In the genomic region with DNA sequence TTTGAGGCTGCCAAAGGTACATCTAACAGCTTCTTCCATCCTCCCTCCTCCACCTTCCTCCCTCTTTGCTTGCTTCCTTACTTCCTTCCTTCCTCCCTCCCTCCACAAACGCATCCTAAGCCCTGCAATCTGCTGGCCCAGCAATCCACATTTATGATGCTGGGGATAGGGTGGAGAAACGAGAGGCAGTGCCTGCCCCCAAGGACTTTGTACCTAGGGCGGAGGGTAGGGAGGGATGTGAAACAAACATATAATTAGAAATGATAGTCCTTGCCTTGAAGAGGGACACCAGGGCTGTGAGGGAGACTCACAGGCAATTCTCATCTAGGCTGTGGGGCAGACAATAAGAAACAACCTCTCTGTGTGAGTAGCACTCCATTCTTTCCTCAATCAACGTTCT, we compare ENCODE assay signal across 28 cellular contexts.
"Had no signal": no experiment of that assay in that cellular context is flagged by ENCODE, and none has a peak within 500 bp of the region (broad histone marks: within the 10 kb centered on the region; RNA-seq: fewer than 3 reads in every experiment).

No MANE protein-coding gene starts in this region.

- H3K27ac Mint-ChIP-seq: activated naive CD4-positive, alpha-beta T cell treated with anti-CD3 and anti-CD28 coated beads, Interleukin-2, amount 10 ng/mL, durations not matched to agents 7 days and 5 days; activated naive CD8-positive, alpha-beta T cell treated with anti-CD3 and anti-CD28 coated beads, Interleukin-2, amount 10 ng/mL, durations not matched to agents 7 days and 5 days; activated T-helper 1 cell treated with anti-CD3 and anti-CD28 coated beads, Interleukin-12 subunit alpha, Interleukin-12 subunit beta, Interleukin-2, Interleukin-4 antibody, amounts not matched to agents 30 ng/mL and 10 ng/mL and 1 ng/mL, durations not matched to agents 14 hours and 24 hours and 36 hours; brain; dendritic cell treated with granulocyte-macrophage colony-stimulating factor and Interleukin-4, amounts not matched to agents 40 ng/mL and 50 ng/mL, for 4 days; endodermal cell; natural killer cell treated with Interleukin-12 subunit alpha and Interleukin-12 subunit beta and Interleukin-15 and Interleukin-18, amount 100 ng/mL, for 72 hours; T-helper 2 cell treated with Interferon-gamma antibody and Interleukin-4, amounts not matched to agents 5 μg/mL and 100 μg/mL, for 36 hours had no signal

- H3K4me1 ChIP-seq: ascending aorta, esophagus squamous epithelium, heart right ventricle, lower lobe of right lung, psoas muscle, right atrium auricular region, spleen, tibial nerve had no signal

- H3K9me3 ChIP-seq: ascending aorta, heart right ventricle, lower lobe of right lung, ovary, psoas muscle, right atrium auricular region, spleen, tibial nerve had no signal

- H3K27ac ChIP-seq: ascending aorta, esophagus squamous epithelium, heart right ventricle, lower lobe of right lung, ovary, psoas muscle, right atrium auricular region, spleen had no signal

- DNase-seq: activated CD4-positive, alpha-beta T cell treated with anti-CD3 and anti-CD28 coated beads for 4 hours; activated CD4-positive, alpha-beta T cell treated with anti-CD3 and anti-CD28 coated beads, Interleukin-2, amount 50 U/mL, for 4 hours; activated gamma-delta T cell; activated naive CD4-positive, alpha-beta T cell treated with anti-CD3 and anti-CD28 coated beads, Interleukin-2, amount 10 ng/mL, durations not matched to agents 7 days and 5 days; activated naive CD8-positive, alpha-beta T cell treated with anti-CD3 and anti-CD28 coated beads, Interleukin-2, amount 10 ng/mL, durations not matched to agents 7 days and 5 days; activated T-cell treated with anti-CD3 and anti-CD28 coated beads, Interleukin-2, amount 50 U/mL, for 1 hour; caudate nucleus; endodermal cell; esophagus squamous epithelium; foreskin melanocyte; heart right ventricle; lower lobe of right lung; mesenchymal stem cell; ovary; psoas muscle; spleen; stimulated activated CD4-positive, alpha-beta T cell treated with anti-CD3 and anti-CD28 coated beads, Interleukin-2, amount 100 ng/mL, for 48 hours; stimulated activated naive CD4-positive, alpha-beta T cell treated with Interleukin-2 at 50 U/mL for 16 hours; T-helper 1 cell had no signal

- H3K9me3 Mint-ChIP-seq: activated naive CD4-positive, alpha-beta T cell treated with anti-CD3 and anti-CD28 coated beads, Interleukin-2, amount 10 ng/mL, durations not matched to agents 7 days and 5 days; activated naive CD8-positive, alpha-beta T cell treated with anti-CD3 and anti-CD28 coated beads, Interleukin-2, amount 10 ng/mL, durations not matched to agents 7 days and 5 days; activated T-helper 1 cell treated with anti-CD3 and anti-CD28 coated beads, Interleukin-12 subunit alpha, Interleukin-12 subunit beta, Interleukin-2, Interleukin-4 antibody, amounts not matched to agents 30 ng/mL and 10 ng/mL and 1 ng/mL, durations not matched to agents 14 hours and 24 hours and 36 hours; dendritic cell treated with granulocyte-macrophage colony-stimulating factor and Interleukin-4, amounts not matched to agents 40 ng/mL and 50 ng/mL, for 4 days; natural killer cell treated with Interleukin-12 subunit alpha and Interleukin-12 subunit beta and Interleukin-15 and Interleukin-18, amount 100 ng/mL, for 72 hours; T-helper 2 cell treated with Interferon-gamma antibody and Interleukin-4, amounts not matched to agents 5 μg/mL and 100 μg/mL, for 36 hours had no signal

- H3K36me3 ChIP-seq: ascending aorta, esophagus squamous epithelium, heart right ventricle, lower lobe of right lung, ovary, right atrium auricular region, spleen, tibial nerve had no signal

- H3K4me3 Mint-ChIP-seq: activated naive CD4-positive, alpha-beta T cell treated with anti-CD3 and anti-CD28 coated beads, Interleukin-2, amount 10 ng/mL, durations not matched to agents 7 days and 5 days; activated naive CD8-positive, alpha-beta T cell treated with anti-CD3 and anti-CD28 coated beads, Interleukin-2, amount 10 ng/mL, durations not matched to agents 7 days and 5 days; activated T-helper 1 cell treated with anti-CD3 and anti-CD28 coated beads, Interleukin-12 subunit alpha, Interleukin-12 subunit beta, Interleukin-2, Interleukin-4 antibody, amounts not matched to agents 30 ng/mL and 10 ng/mL and 1 ng/mL, durations not matched to agents 14 hours and 24 hours and 36 hours; dendritic cell treated with granulocyte-macrophage colony-stimulating factor and Interleukin-4, amounts not matched to agents 40 ng/mL and 50 ng/mL, for 4 days; endodermal cell; natural killer cell treated with Interleukin-12 subunit alpha and Interleukin-12 subunit beta and Interleukin-15 and Interleukin-18, amount 100 ng/mL, for 72 hours; T-helper 2 cell treated with Interferon-gamma antibody and Interleukin-4, amounts not matched to agents 5 μg/mL and 100 μg/mL, for 36 hours had no signal

- H3K4me3 ChIP-seq: ascending aorta, esophagus squamous epithelium, heart right ventricle, lower lobe of right lung, ovary, psoas muscle, right atrium auricular region, spleen, tibial nerve had no signal

- H3K4me1 Mint-ChIP-seq: activated naive CD4-positive, alpha-beta T cell treated with anti-CD3 and anti-CD28 coated beads, Interleukin-2, amount 10 ng/mL, durations not matched to agents 7 days and 5 days; activated naive CD8-positive, alpha-beta T cell treated with anti-CD3 and anti-CD28 coated beads, Interleukin-2, amount 10 ng/mL, durations not matched to agents 7 days and 5 days; brain; endodermal cell had no signal

- H3K27me3 ChIP-seq: ascending aorta, esophagus squamous epithelium, ovary, right atrium auricular region, spleen, tibial nerve had no signal

- H3K36me3 Mint-ChIP-seq: activated naive CD4-positive, alpha-beta T cell treated with anti-CD3 and anti-CD28 coated beads, Interleukin-2, amount 10 ng/mL, durations not matched to agents 7 days and 5 days; activated naive CD8-positive, alpha-beta T cell treated with anti-CD3 and anti-CD28 coated beads, Interleukin-2, amount 10 ng/mL, durations not matched to agents 7 days and 5 days; brain; natural killer cell treated with Interleukin-12 subunit alpha and Interleukin-12 subunit beta and Interleukin-15 and Interleukin-18, amount 100 ng/mL, for 72 hours had no signal

- ATAC-seq: heart right ventricle, left lobe of liver, lower lobe of right lung, psoas muscle had no signal

- H3K27me3 Mint-ChIP-seq: activated naive CD4-positive, alpha-beta T cell treated with anti-CD3 and anti-CD28 coated beads, Interleukin-2, amount 10 ng/mL, durations not matched to agents 7 days and 5 days; activated naive CD8-positive, alpha-beta T cell treated with anti-CD3 and anti-CD28 coated beads, Interleukin-2, amount 10 ng/mL, durations not matched to agents 7 days and 5 days; dendritic cell treated with granulocyte-macrophage colony-stimulating factor and Interleukin-4, amounts not matched to agents 40 ng/mL and 50 ng/mL, for 4 days; natural killer cell treated with Interleukin-12 subunit alpha and Interleukin-12 subunit beta and Interleukin-15 and Interleukin-18, amount 100 ng/mL, for 72 hours had no signal
